ENCODE assay signal across 20 cellular contexts in genomic region chr10:122576291-122576690, GRCh38. TPM values are rescaled to one million over a fixed set of nuclear protein-coding genes. Genes with fewer than 3 reads are reported as not detected.
DNase-seq lines count a peak whose midpoint lies in the region; FAIRE-seq and TF ChIP-seq lines count a peak whose summit lies in the region.
"Had no signal": no experiment of that assay in that cellular context is flagged by ENCODE, and none has a peak within 500 bp of the region (broad histone marks: within the 10 kb centered on the region; RNA-seq: fewer than 3 reads in every experiment).

No MANE protein-coding gene starts in this region.

- H4K91ac ChIP-seq in neuronal stem cell (ENCODE audit: low read depth, low read length, poor library complexity), result no peak overlapping the region

- WGBS in neuronal stem cell (ENCODE audit: extremely low coverage in 2 of 2, insufficient read length in 2 of 2, insufficient replicate concordance in 1 of 2), 2 donors, result no CpG with 5 or more reads among the region's 6 CpGs

- H3K4me2 ChIP-seq in neuronal stem cell (ENCODE audit: insufficient read depth, low read length, poor library complexity, severe bottlenecking), result no peak overlapping the region

- no peak for TF ChIP-seq POLR2A in GM12891 (IDR thresholded peaks at IDR 0.05; ENCODE audit: low read depth, low read length)

- H3K4me3 ChIP-seq in kidney (ENCODE audit: low read length in 2 of 2), result no peak overlapping the region
- no peak overlapping the region for H3K4me3 ChIP-seq in neuronal stem cell (ENCODE audit: low read length in 2 of 2)

- no peak overlapping the region for H2BK120ac ChIP-seq in neuronal stem cell (ENCODE audit: low read depth, low read length)

- no peak for TF ChIP-seq CTCF in kidney (IDR thresholded peaks at IDR 0.05; ENCODE audit: borderline replicate concordance, extremely low read depth, insufficient read depth)

- no peak overlapping the region for H3K4ac ChIP-seq in neuronal stem cell (ENCODE audit: low read length)

- H3K14ac ChIP-seq in neuronal stem cell (ENCODE audit: low read length), result no peak overlapping the region

- FAIRE-seq in kidney (lab: Jason Lieb, UNC) (no peak), GM12891 (lab: Jason Lieb, UNC) (no peak)
- FAIRE-seq: GM12892 had no signal

- no peak overlapping the region for H3K18ac ChIP-seq in neuronal stem cell (ENCODE audit: low read length)

- H3K27me3 ChIP-seq in neuronal stem cell (ENCODE audit: control insufficient read depth in 3 of 3, insufficient read depth in 3 of 3, low read depth in 1 of 3, low read length in 3 of 3), result peaks cover 0 to 14% (median 0%) of the 10 kb centered on the region in 3 experiments

- H2BK12ac ChIP-seq in neuronal stem cell (ENCODE audit: low read length), result no peak overlapping the region

- H3K9ac ChIP-seq in kidney (ENCODE audit: low read length in 2 of 2), result no peak overlapping the region
- peak overlapping the region; percentile 39 for H3K9ac ChIP-seq in neuronal stem cell (ENCODE audit: low read depth, low read length, poor library complexity)

- H3K27ac ChIP-seq in kidney (ENCODE audit: low read depth in 2 of 2, low read length in 2 of 2) (no peak overlapping the region), neuronal stem cell (replicated peaks; ENCODE audit: low read length) (no peak overlapping the region)

- intact Hi-C loops in kidney (cut with DNase I), result no loop called here

- no peak overlapping the region for H3K23ac ChIP-seq in neuronal stem cell (ENCODE audit: low read depth, low read length, poor library complexity)

- no peaks in the 10 kb centered on the region for H3K36me3 ChIP-seq in kidney (ENCODE audit: control insufficient read depth in 1 of 2, insufficient read depth in 2 of 2, low read length in 2 of 2)
- no peaks in the 10 kb centered on the region for H3K36me3 ChIP-seq in neuronal stem cell (replicated peaks in 1 of 2; ENCODE audit: control insufficient read depth in 2 of 2, insufficient read depth in 2 of 2, low read length in 2 of 2)

- H3K79me1 ChIP-seq in neuronal stem cell (ENCODE audit: low read depth, low read length), result no peaks in the 10 kb centered on the region

- DNase-seq in LHCN-M2 (ENCODE audit: low read depth), result peak; percentile 26
- peak; percentile 22 for DNase-seq in kidney
- no peak for DNase-seq in neuronal stem cell (ENCODE audit: low spot score)
- no peak for DNase-seq in activated CD8-positive, alpha-beta memory T cell treated with anti-CD3 and anti-CD28 coated beads, Interleukin-2, amount 50 U/mL, for 48 hours
- DNase-seq in GM12891 (ENCODE audit: insufficient read length, low spot score), result no peak
- DNase-seq in NCI-H1436 treated with DMSO at 0.1 percent for 48 hours (lab: John Stamatoyannopoulos, UW), result no peak
- DNase-seq: C1 segment of cervical spinal cord; Calu3; CD4-positive, alpha-beta memory T cell; COR-L47; DMS53; DMS79 treated with DMSO at 0.1 percent for 48 hours; GF-D8; GOT3; H7; HCEC 1CT had no signal

- no peak overlapping the region for H2BK5ac ChIP-seq in neuronal stem cell (ENCODE audit: low read length)

- no peak overlapping the region for H2AFZ ChIP-seq in neuronal stem cell (ENCODE audit: low read length)

- H2BK15ac ChIP-seq in neuronal stem cell (ENCODE audit: low read length), result no peak overlapping the region

- H3K4me1 ChIP-seq in kidney (ENCODE audit: control insufficient read depth in 1 of 2, insufficient read depth in 1 of 2, low read depth in 1 of 2, low read length in 2 of 2) (no peaks in the 10 kb centered on the region), neuronal stem cell (ENCODE audit: control insufficient read depth in 2 of 2, insufficient read depth in 1 of 2, low read depth in 1 of 2, low read length in 2 of 2) (no peaks in the 10 kb centered on the region)

- H4K8ac ChIP-seq in neuronal stem cell (ENCODE audit: low read depth, low read length), result no peak overlapping the region

- H3K9me3 ChIP-seq in kidney (ENCODE audit: control insufficient read depth in 1 of 2, low read length in 2 of 2) (peaks cover 3 to 7% of the 10 kb centered on the region in 2 donors), neuronal stem cell (replicated peaks in 1 of 2; ENCODE audit: control insufficient read depth in 2 of 2, insufficient read depth in 1 of 2, low read depth in 1 of 2, low read length in 2 of 2) (no peaks in the 10 kb centered on the region)

- H2AK5ac ChIP-seq in neuronal stem cell (ENCODE audit: low read depth, low read length), result no peak overlapping the region

TF ChIP-seq in GM12891, 5 proteins besides CTCF, POLR2A, EP300 and RAD21:
- no peak for TF ChIP-seq PAX5 (IDR thresholded peaks at IDR 0.05; ENCODE audit: insufficient read depth, low read length, severe bottlenecking)
- no peak for TF ChIP-seq SPI1 (IDR thresholded peaks at IDR 0.05; ENCODE audit: low read depth, low read length)
- no peak for TF ChIP-seq POLR2AphosphoS5 (IDR thresholded peaks at IDR 0.05; ENCODE audit: low read depth, low read length)
- TF ChIP-seq TAF1 (IDR thresholded peaks at IDR 0.05; ENCODE audit: low read depth, low read length), result no peak
- TF ChIP-seq POU2F2 (IDR thresholded peaks at IDR 0.05; ENCODE audit: low read depth, low read length), result no peak

RNA-seq across cellular contexts. Expression of gene DMBT1, which starts 15.7 kb away (rescaled TPM):
- 18.4 and 21.9 TPM in 2 replicates for total RNA-seq in LHCN-M2 (2014; rRNA removed)
- 2.6 TPM for polyA plus RNA-seq in LHCN-M2 (2012)
- 0.06 TPM for total RNA-seq in kidney
- polyA plus RNA-seq in kidney (ENCODE audit: insufficient read depth, low read depth, low replicate concordance), result not detected
- polyA plus RNA-seq in neuronal stem cell (2013, experiment 1 of 2), result not detected
- polyA plus RNA-seq in neuronal stem cell (2013, experiment 2 of 2), result not detected
- polyA plus RNA-seq in GM12891 (2012; ENCODE audit: low read depth, missing spikeins), result 0.13 TPM
- total RNA-seq: A172; A673; CD4-positive, alpha-beta memory T cell; G401 had no signal
- polyA plus RNA-seq: CD4-positive, alpha-beta memory T cell had no signal

Comparison
In these comparisons a context has a peak if more than half of its experiments do, and no peak if none do; other contexts are left out.
1. DNase-seq: peak in LHCN-M2 (single experiment) and kidney (single experiment); none in neuronal stem cell (single experiment), activated CD8-positive, alpha-beta memory T cell treated with anti-CD3 and anti-CD28 coated beads, Interleukin-2, amount 50 U/mL, for 48 hours (single experiment), GM12891 (single experiment) and NCI-H1436 treated with DMSO at 0.1 percent for 48 hours (single experiment).
2. RNA of gene DMBT1, which starts 15.7 kb away (total RNA-seq): 18.4 to 21.9 TPM in LHCN-M2; 0.06 TPM in kidney (single experiment); every median in the first group is over 10 times any median in the second.